ENCODE assay signal across 1 cellular context in genomic region chr4:1902243-1902642, GRCh38.
TF ChIP-seq lines count a peak whose summit lies in the region.

No MANE protein-coding gene starts in this region.

TF ChIP-seq in HepG2, 621 proteins besides CTCF, POLR2A, EP300 and RAD21:
- TF ChIP-seq ZNF121 (CRISPR knock-in tag; IDR thresholded peaks at IDR 0.05) (peak; percentile 62), SNRNP70 (IDR thresholded peaks at IDR 0.05; ENCODE audit: low read depth, low read length) (no peak)
